Comparison of ENCODE assay signal across 8 cellular contexts in the genomic region with DNA sequence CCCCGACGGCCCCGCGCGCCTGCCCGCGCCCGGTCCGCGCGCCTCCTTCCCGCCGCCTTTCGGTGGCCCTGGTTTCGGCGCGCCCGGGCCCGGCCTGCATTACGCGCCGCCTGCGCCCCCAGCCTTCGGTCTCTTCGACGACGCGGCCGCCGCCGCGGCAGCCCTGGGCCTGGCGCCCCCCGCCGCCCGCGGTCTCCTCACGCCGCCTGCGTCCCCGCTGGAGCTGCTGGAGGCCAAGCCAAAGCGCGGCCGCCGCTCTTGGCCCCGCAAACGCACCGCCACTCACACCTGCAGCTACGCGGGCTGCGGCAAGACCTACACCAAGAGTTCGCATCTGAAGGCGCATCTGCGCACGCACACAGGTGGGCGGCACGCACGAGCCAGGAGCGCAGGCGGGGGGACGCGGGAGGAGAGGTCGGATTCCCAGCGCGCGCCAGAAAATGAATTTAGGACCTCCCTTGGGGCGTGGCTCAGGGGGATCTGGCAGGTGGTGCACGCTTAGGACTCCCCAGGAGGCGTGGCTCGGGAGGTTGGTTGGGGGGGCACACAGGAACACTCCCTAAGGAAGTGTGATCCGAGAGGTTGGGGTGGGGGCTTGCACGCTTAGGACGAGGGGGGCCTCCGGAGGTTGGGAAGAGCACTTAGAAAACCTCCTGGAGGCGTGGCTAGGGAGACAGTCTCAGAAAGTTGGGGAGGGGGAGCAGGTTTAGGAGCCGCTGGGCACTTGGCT. TPM values are rescaled to one million over a fixed set of nuclear protein-coding genes. Genes with fewer than 3 reads are reported as not detected.
DNase-seq lines count a peak whose midpoint lies in the region; ATAC-seq lines count a peak whose summit lies in the region.

No MANE protein-coding gene starts in this region.

- peaks cover 2% of the 10 kb centered on the region for H3K9me3 Mint-ChIP-seq in activated naive CD4-positive, alpha-beta T cell treated with anti-CD3 and anti-CD28 coated beads, Interleukin-2, amount 10 ng/mL, durations not matched to agents 7 days and 5 days

- ATAC-seq in left ventricle myocardium superior: no peak

- peaks cover 57% of the 10 kb centered on the region for H3K27me3 Mint-ChIP-seq in activated naive CD4-positive, alpha-beta T cell treated with anti-CD3 and anti-CD28 coated beads, Interleukin-2, amount 10 ng/mL, durations not matched to agents 7 days and 5 days

- peak; percentile 33 for DNase-seq in COLO668 (lab: John Stamatoyannopoulos, UW; ENCODE audit: unreplicated experiment)
- DNase-seq in NCI-H1105 treated with DMSO at 0.1 percent for 48 hours (lab: John Stamatoyannopoulos, UW): peak; percentile 77
- peak; percentile 89 for DNase-seq in activated naive CD4-positive, alpha-beta T cell treated with anti-CD3 and anti-CD28 coated beads, Interleukin-2, amount 10 ng/mL, durations not matched to agents 7 days and 5 days
- DNase-seq in left ventricle myocardium superior: peak; percentile 67
- DNase-seq in skeletal muscle cell (ENCODE audit: low read depth): no peak
- no peak for DNase-seq in GDM1 (lab: John Stamatoyannopoulos, UW)
- DNase-seq in NCI-H1048 (lab: John Stamatoyannopoulos, UW): no peak
- DNase-seq in SK-N-DZ (ENCODE audit: low spot score): no peak

- H3K4me1 Mint-ChIP-seq in activated naive CD4-positive, alpha-beta T cell treated with anti-CD3 and anti-CD28 coated beads, Interleukin-2, amount 10 ng/mL, durations not matched to agents 7 days and 5 days: peaks cover 50% of the 10 kb centered on the region

- intact Hi-C loops in left ventricle myocardium superior (cut with micrococcal nuclease): no loop called here

- H3K4me3 Mint-ChIP-seq in activated naive CD4-positive, alpha-beta T cell treated with anti-CD3 and anti-CD28 coated beads, Interleukin-2, amount 10 ng/mL, durations not matched to agents 7 days and 5 days: peak overlapping the region; percentile 100

- CTCF ChIA-PET in activated naive CD4-positive, alpha-beta T cell treated with anti-CD3 and anti-CD28 coated beads, Interleukin-2, amount 10 ng/mL, durations not matched to agents 7 days and 5 days (lab: Charles Lee): interaction anchor here (1.3 kb wide), 1 partner anchor 50 kb away, joined by 3 read pairs; no protein-coding TSS in a partner anchor

- H3K4me3 ChIP-seq in skeletal muscle cell (ENCODE audit: low read depth, low read length): peak overlapping the region; percentile 40

- peak overlapping the region; percentile 100 for H3K27ac Mint-ChIP-seq in activated naive CD4-positive, alpha-beta T cell treated with anti-CD3 and anti-CD28 coated beads, Interleukin-2, amount 10 ng/mL, durations not matched to agents 7 days and 5 days

- H3K36me3 Mint-ChIP-seq in activated naive CD4-positive, alpha-beta T cell treated with anti-CD3 and anti-CD28 coated beads, Interleukin-2, amount 10 ng/mL, durations not matched to agents 7 days and 5 days: peaks cover 52% of the 10 kb centered on the region

RNA-seq across cellular contexts. Expression of a gene that starts 1.2 kb away (rescaled TPM):
- total RNA-seq in left ventricle myocardium superior: 72.1 TPM
- not detected in 2 replicates for polyA plus RNA-seq in SK-N-DZ (2014; cell fraction: cytosol; rRNA removed)
- not detected in 2 replicates for polyA plus RNA-seq in SK-N-DZ (2014; cell fraction: nucleus; rRNA removed)

Comparison
In these comparisons a context has a peak if more than half of its experiments do, and no peak if none do; other contexts are left out.
1. DNase-seq: peak in COLO668 (single experiment), NCI-H1105 treated with DMSO at 0.1 percent for 48 hours (single experiment), activated naive CD4-positive, alpha-beta T cell treated with anti-CD3 and anti-CD28 coated beads, Interleukin-2, amount 10 ng/mL, durations not matched to agents 7 days and 5 days (single experiment) and left ventricle myocardium superior (single experiment); none in skeletal muscle cell (single experiment), GDM1 (single experiment), NCI-H1048 (single experiment) and SK-N-DZ (single experiment).